15 cellular contexts compared by ENCODE assay signal in genomic region chr7:38840736-38841460, GRCh38.
DNase-seq lines count a peak whose midpoint lies in the region; ATAC-seq, FAIRE-seq and TF ChIP-seq lines count a peak whose summit lies in the region.
"Had no signal": no experiment of that assay in that cellular context is flagged by ENCODE, and none has a peak within 500 bp of the region (broad histone marks: within the 10 kb centered on the region; RNA-seq: fewer than 3 reads in every experiment).

No MANE protein-coding gene starts in this region.

- H3K79me2 ChIP-seq in GM12878 (ENCODE audit: control insufficient read depth, insufficient read depth, low read length), result no peaks in the 10 kb centered on the region

- H3K4me1 ChIP-seq in GM12878 (ENCODE audit: control insufficient read depth, insufficient read depth, low read length) (peaks cover 3% of the 10 kb centered on the region; the same call in 1 of the 2 replicates), mucosa of descending colon (ENCODE audit: low read depth) (no peaks in the 10 kb centered on the region)
- H3K4me1 ChIP-seq in CD8-positive, alpha-beta memory T cell (ENCODE audit: insufficient read depth, low read length), result no peaks in the 10 kb centered on the region
- H3K4me1 ChIP-seq: lower lobe of right lung had no signal

- H3K9ac ChIP-seq in GM12878 (ENCODE audit: control insufficient read depth, insufficient read depth, low read length), result no peak overlapping the region

- H3K36me3 ChIP-seq in GM12878 (ENCODE audit: control insufficient read depth in 2 of 2, insufficient read depth in 2 of 2, low read length in 1 of 2), result no peaks in the 10 kb centered on the region; a peak in 1 of 4 replicates
- no peaks in the 10 kb centered on the region for H3K36me3 ChIP-seq in mucosa of descending colon (ENCODE audit: low read depth)
- H3K36me3 ChIP-seq in CD8-positive, alpha-beta memory T cell (ENCODE audit: insufficient read depth, low read length), result no peaks in the 10 kb centered on the region
- H3K36me3 ChIP-seq: lower lobe of right lung, suprapubic skin had no signal

- 67% methylated on average over 2 of the region's 2 CpGs for WGBS in GM12878 (ENCODE audit: insufficient coverage, insufficient replicate concordance, low lambda C conversion rate, missing lambda C conversion rate)

- H3K27me3 Mint-ChIP-seq in CD8-positive, alpha-beta memory T cell, result no peaks in the 10 kb centered on the region
- H3K27me3 Mint-ChIP-seq: central memory CD8-positive, alpha-beta T cell had no signal

- TF ChIP-seq EP300 in GM12878 (IDR thresholded peaks at IDR 0.05; ENCODE audit: borderline replicate concordance in 1 of 2, control insufficient read depth in 1 of 2, low read depth in 2 of 2, low read length in 2 of 2), result no peak

- in situ Hi-C loops in GM12878 (cut with MboI), result no loop called here

- H3K27me3 ChIP-seq in GM12878 (replicated peaks in 1 of 2; ENCODE audit: control insufficient read depth in 2 of 2, insufficient read depth in 2 of 2, low read length in 1 of 2), result no peaks in the 10 kb centered on the region
- no peaks in the 10 kb centered on the region for H3K27me3 ChIP-seq in CD8-positive, alpha-beta memory T cell (ENCODE audit: insufficient read depth, low read length, poor library complexity, severe bottlenecking)
- H3K27me3 ChIP-seq: suprapubic skin had no signal

- peak overlapping the region in 1 of 8 donors; percentile 13 for H3K27ac Mint-ChIP-seq in CD8-positive, alpha-beta memory T cell

- BruUV-seq in GM12878 (replicated peaks; lab: Mats Ljungman, UMichigan), result no TSS peak

- TF ChIP-seq POLR2A in GM12878 (IDR thresholded peaks at IDR 0.05; ENCODE audit: low read depth, low read length), result no peak

- RAD21 ChIA-PET in GM12878 (lab: Charles Lee; ENCODE audit: unreplicated experiment), result no interaction called here

- H3K9me3 ChIP-seq in GM12878 (replicated peaks; ENCODE audit: control insufficient read depth, insufficient read depth, low read length) (peaks cover 4% of the 10 kb centered on the region; the same call in 1 of the 3 replicates), mucosa of descending colon (no peaks in the 10 kb centered on the region)
- no peaks in the 10 kb centered on the region for H3K9me3 ChIP-seq in CD8-positive, alpha-beta memory T cell (ENCODE audit: low read length)
- H3K9me3 ChIP-seq: lower lobe of right lung, suprapubic skin had no signal

- SMC1A ChIA-PET in GM12878 (lab: Charles Lee; ENCODE audit: uncharacterized antibody, unreplicated experiment), result interaction anchor here (1.1 kb wide), 1 partner anchor 10 kb away, joined by 3 read pairs; no protein-coding TSS in a partner anchor

- FAIRE-seq in GM12878 (lab: Jason Lieb, UNC), result no peak

- peaks cover 2 to 22% (median 10%) of the 10 kb centered on the region in 3 donors for H3K36me3 Mint-ChIP-seq in CD8-positive, alpha-beta memory T cell

- TF ChIP-seq CTCF in GM12878 (IDR thresholded peaks at IDR 0.05 in 2 of 3, conservative IDR thresholded peaks at IDR 0.05 in 1 of 3; ENCODE audit: control insufficient read depth in 2 of 3, extremely low read depth in 1 of 3, insufficient read depth in 1 of 3, low read depth in 3 of 3, low read length in 3 of 3) (no peak), mucosa of descending colon (IDR thresholded peaks at IDR 0.05) (no peak)

- TF ChIP-seq RAD21 in GM12878 (IDR thresholded peaks at IDR 0.05; ENCODE audit: insufficient read depth, low read depth, low read length), result no peak

- CTCF ChIA-PET in GM12878 (lab: Yijun Ruan, JAX), result no interaction called here
- CTCF ChIA-PET in CD8-positive, alpha-beta memory T cell (lab: Charles Lee), result no interaction called here

- peaks cover 18 to 27% (median 19%) of the 10 kb centered on the region in 3 donors for H3K4me1 Mint-ChIP-seq in CD8-positive, alpha-beta memory T cell

- ATAC-seq in HG03025 (IDR thresholded peaks at IDR 0.05; ENCODE audit: low FRiP score, unreplicated experiment) (peak; percentile 75), GM12878 (peak; percentile 67), mucosa of descending colon (no peak), HG02840 (IDR thresholded peaks at IDR 0.05; ENCODE audit: low FRiP score, unreplicated experiment) (no peak)
- ATAC-seq: lower lobe of right lung had no signal

- no peak overlapping the region for H3K27ac ChIP-seq in GM12878 (ENCODE audit: control insufficient read depth, insufficient read depth)
- no peak overlapping the region for H3K27ac ChIP-seq in CD8-positive, alpha-beta memory T cell (ENCODE audit: low read depth, low read length)
- H3K27ac ChIP-seq: lower lobe of right lung, suprapubic skin, VCaP had no signal

- H4K20me1 ChIP-seq in GM12878 (ENCODE audit: control insufficient read depth, insufficient read depth), result no peaks in the 10 kb centered on the region; the same call in 1 of the 2 replicates

- H3K4me3 Mint-ChIP-seq in CD8-positive, alpha-beta memory T cell, result no peak overlapping the region
- H3K4me3 Mint-ChIP-seq: central memory CD8-positive, alpha-beta T cell had no signal

- H2AFZ ChIP-seq in GM12878 (ENCODE audit: control insufficient read depth, low read depth, low read length), result no peak overlapping the region

- H3K4me2 ChIP-seq in GM12878 (ENCODE audit: control insufficient read depth, insufficient read depth), result no peak overlapping the region

- intact Hi-C loops in GM12878 (cut with micrococcal nuclease; ENCODE audit: unreplicated experiment), result no loop called here
- intact Hi-C loops in mucosa of descending colon (cut with DNase I, micrococcal nuclease), result no loop called here

- no peaks in the 10 kb centered on the region for H3K9me3 Mint-ChIP-seq in CD8-positive, alpha-beta memory T cell
- H3K9me3 Mint-ChIP-seq: central memory CD8-positive, alpha-beta T cell had no signal

- DNase-seq in EH (ENCODE audit: low read depth) (peak; percentile 87), GM12878 (ENCODE audit: low read depth, low spot score) (no peak), lung microvascular endothelial cell (ENCODE audit: low read depth in 2 of 2) (peak; percentile 38 to 49), mucosa of descending colon (no peak), cortex of kidney (lab: John Stamatoyannopoulos, UW) (no peak)
- DNase-seq in CD8-positive, alpha-beta memory T cell, result no peak
- DNase-seq: activated T-cell treated with anti-CD3 and anti-CD28 coated beads, Interleukin-2, amount 50 U/mL, for 1 hour; lower lobe of right lung; NCI-H2107; Right ventricle myocardium superior had no signal

- POLR2A ChIA-PET in GM12878 (lab: Charles Lee), result no interaction called here
- POLR2A ChIA-PET in CD8-positive, alpha-beta memory T cell (lab: Charles Lee), result no interaction called here

- H3K4me3 ChIP-seq in GM12878 (no peak overlapping the region), mucosa of descending colon (no peak overlapping the region)
- no peak overlapping the region for H3K4me3 ChIP-seq in CD8-positive, alpha-beta memory T cell (ENCODE audit: low read length)
- H3K4me3 ChIP-seq: lower lobe of right lung, suprapubic skin had no signal

TF ChIP-seq in GM12878, 131 proteins besides CTCF, POLR2A, EP300 and RAD21 (continues in another document):
- TF ChIP-seq SIN3A (IDR thresholded peaks at IDR 0.05; ENCODE audit: low read depth, low read length), result no peak
- no peak for TF ChIP-seq RAD51 (IDR thresholded peaks at IDR 0.05)
- no peak for TF ChIP-seq JUND (IDR thresholded peaks at IDR 0.05; ENCODE audit: low read depth, low read length)
- TF ChIP-seq, protein P1, sequence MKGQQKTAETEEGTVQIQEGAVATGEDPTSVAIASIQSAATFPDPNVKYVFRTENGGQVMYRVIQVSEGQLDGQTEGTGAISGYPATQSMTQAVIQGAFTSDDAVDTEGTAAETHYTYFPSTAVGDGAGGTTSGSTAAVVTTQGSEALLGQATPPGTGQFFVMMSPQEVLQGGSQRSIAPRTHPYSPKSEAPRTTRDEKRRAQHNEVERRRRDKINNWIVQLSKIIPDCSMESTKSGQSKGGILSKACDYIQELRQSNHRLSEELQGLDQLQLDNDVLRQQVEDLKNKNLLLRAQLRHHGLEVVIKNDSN (IDR thresholded peaks at IDR 0.05; ENCODE audit: borderline replicate concordance, extremely low read length, insufficient read depth, low read depth, low read length), result no peak
- TF ChIP-seq, protein P2, sequence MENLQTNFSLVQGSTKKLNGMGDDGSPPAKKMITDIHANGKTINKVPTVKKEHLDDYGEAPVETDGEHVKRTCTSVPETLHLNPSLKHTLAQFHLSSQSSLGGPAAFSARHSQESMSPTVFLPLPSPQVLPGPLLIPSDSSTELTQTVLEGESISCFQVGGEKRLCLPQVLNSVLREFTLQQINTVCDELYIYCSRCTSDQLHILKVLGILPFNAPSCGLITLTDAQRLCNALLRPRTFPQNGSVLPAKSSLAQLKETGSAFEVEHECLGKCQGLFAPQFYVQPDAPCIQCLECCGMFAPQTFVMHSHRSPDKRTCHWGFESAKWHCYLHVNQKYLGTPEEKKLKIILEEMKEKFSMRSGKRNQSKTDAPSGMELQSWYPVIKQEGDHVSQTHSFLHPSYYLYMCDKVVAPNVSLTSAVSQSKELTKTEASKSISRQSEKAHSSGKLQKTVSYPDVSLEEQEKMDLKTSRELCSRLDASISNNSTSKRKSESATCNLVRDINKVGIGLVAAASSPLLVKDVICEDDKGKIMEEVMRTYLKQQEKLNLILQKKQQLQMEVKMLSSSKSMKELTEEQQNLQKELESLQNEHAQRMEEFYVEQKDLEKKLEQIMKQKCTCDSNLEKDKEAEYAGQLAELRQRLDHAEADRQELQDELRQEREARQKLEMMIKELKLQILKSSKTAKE (IDR thresholded peaks at IDR 0.05; ENCODE audit: low read depth, poor library complexity, severe bottlenecking), result no peak
- TF ChIP-seq MYB (IDR thresholded peaks at IDR 0.05; ENCODE audit: borderline replicate concordance, low read depth, low read length), result no peak

Comparison
In these comparisons a context has a peak if more than half of its experiments do, and no peak if none do; other contexts are left out.
1. DNase-seq: peak in EH (single experiment) and lung microvascular endothelial cell (2 of 2); none in GM12878 (single experiment), mucosa of descending colon (0 of 3), cortex of kidney (single experiment) and CD8-positive, alpha-beta memory T cell (0 of 5).
2. ATAC-seq: peak in HG03025 (single experiment) and GM12878 (single experiment); none in mucosa of descending colon (single experiment) and HG02840 (single experiment).